ENCODE assay signal across 13 cellular contexts in the genomic region with DNA sequence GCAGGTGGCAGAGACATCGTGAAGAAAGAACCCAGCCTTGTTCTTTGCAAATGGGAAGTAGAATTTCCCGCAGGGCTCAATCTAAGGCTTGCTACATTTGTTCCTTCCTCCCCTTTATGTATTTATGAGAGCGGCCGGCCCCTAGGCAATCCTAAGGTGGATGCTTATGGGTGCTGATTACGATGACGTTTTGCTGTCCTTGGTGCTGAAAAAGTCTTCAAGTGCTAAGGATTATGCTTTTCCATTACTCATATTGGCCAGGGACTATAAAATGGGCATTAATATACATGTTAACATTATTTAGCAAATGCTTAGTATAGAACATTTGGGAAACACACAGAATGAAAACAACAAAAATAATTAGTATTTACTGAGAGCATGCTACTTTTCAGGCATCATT.
DNase-seq lines count a peak whose midpoint lies in the region; ATAC-seq and TF ChIP-seq lines count a peak whose summit lies in the region.
"Had no signal": no experiment of that assay in that cellular context is flagged by ENCODE, and none has a peak within 500 bp of the region (broad histone marks: within the 10 kb centered on the region; RNA-seq: fewer than 3 reads in every experiment).

No MANE protein-coding gene starts in this region.

- no peak for TF ChIP-seq POLR2A in IMR-90 (IDR thresholded peaks at IDR 0.05; ENCODE audit: low read depth, low read length)

- DNase-seq in AG10803 (ENCODE audit: low read depth) (peak; percentile 45), IMR-90 (peak; percentile 56), SK-N-SH (no peak), foreskin keratinocyte (peak in 1 of 2 donors; percentile 42), D341Med (ENCODE audit: low spot score) (no peak), tibial artery (no peak), GM19238 (ENCODE audit: insufficient read length, low spot score) (no peak)
- DNase-seq: activated CD8-positive, alpha-beta memory T cell treated with anti-CD3 and anti-CD28 coated beads for 24 hours; effector CD8-positive, alpha-beta T cell; natural killer cell; NCI-H2171 treated with DMSO at 0.1 percent for 48 hours had no signal

- H3K9ac ChIP-seq in IMR-90 (ENCODE audit: low read depth, low read length) (no peak overlapping the region), SK-N-SH (no peak overlapping the region)

- TF ChIP-seq CTCF in AG10803 (conservative IDR thresholded peaks at IDR 0.05; ENCODE audit: low read length) (no peak), IMR-90 (conservative IDR thresholded peaks at IDR 0.05; ENCODE audit: low read depth, low read length) (no peak), SK-N-SH (IDR thresholded peaks at IDR 0.05) (no peak), foreskin keratinocyte (conservative IDR thresholded peaks at IDR 0.05) (no peak), tibial artery (IDR thresholded peaks at IDR 0.05) (no peak)

- no peak overlapping the region for H4K5ac ChIP-seq in IMR-90 (ENCODE audit: low read depth, low read length)

- H2BK20ac ChIP-seq in IMR-90 (ENCODE audit: low read depth, low read length) = no peak overlapping the region

- TF ChIP-seq RAD21 in IMR-90 (IDR thresholded peaks at IDR 0.05; ENCODE audit: low read length) (no peak), SK-N-SH (IDR thresholded peaks at IDR 0.05; ENCODE audit: low read length) (no peak)

- no peak overlapping the region for H2AK5ac ChIP-seq in IMR-90 (ENCODE audit: low read depth, low read length)

- H3K14ac ChIP-seq in IMR-90 (replicated peaks; ENCODE audit: low read depth, low read length) = no peak overlapping the region

- H2BK15ac ChIP-seq in IMR-90 (ENCODE audit: low read depth, low read length) = no peak overlapping the region

- H2AFZ ChIP-seq in IMR-90 (replicated peaks; ENCODE audit: low read length, poor library complexity) = no peak overlapping the region
- no peak overlapping the region for H2AFZ ChIP-seq in SK-N-SH (ENCODE audit: low read depth)

- H3K27ac ChIP-seq in IMR-90 (ENCODE audit: insufficient read depth, low read length) (no peak overlapping the region), SK-N-SH (ENCODE audit: low read depth in 2 of 2, low read length in 1 of 2) (no peak overlapping the region), foreskin keratinocyte (no peak overlapping the region), tibial artery (no peak overlapping the region)
- H3K27ac ChIP-seq: C4-2B had no signal

- H3K4me1 ChIP-seq in IMR-90 (ENCODE audit: control insufficient read depth, insufficient read depth, low read length) = no peaks in the 10 kb centered on the region
- H3K4me1 ChIP-seq in SK-N-SH (ENCODE audit: control insufficient read depth in 1 of 2, insufficient read depth in 2 of 2, low read depth in 1 of 2, low read length in 1 of 2) = peaks cover 3 to 20% of the 10 kb centered on the region in 2 experiments; a peak in 2 of 4 replicates
- H3K4me1 ChIP-seq in foreskin keratinocyte = no peaks in the 10 kb centered on the region
- H3K4me1 ChIP-seq in tibial artery = no peaks in the 10 kb centered on the region

- no peak overlapping the region for H4K8ac ChIP-seq in IMR-90 (ENCODE audit: low read depth in 2 of 2, low read length in 2 of 2)

- H3K27me3 ChIP-seq in IMR-90 (ENCODE audit: control insufficient read depth, insufficient read depth, low read length) = no peaks in the 10 kb centered on the region; the same call in 1 of the 2 replicates
- H3K27me3 ChIP-seq in SK-N-SH (ENCODE audit: insufficient read depth) = no peaks in the 10 kb centered on the region
- H3K27me3 ChIP-seq in foreskin keratinocyte = no peaks in the 10 kb centered on the region
- H3K27me3 ChIP-seq in tibial artery = no peaks in the 10 kb centered on the region

- no peak overlapping the region for H3K4ac ChIP-seq in IMR-90 (ENCODE audit: low read depth, low read length)

- H3F3A ChIP-seq in SK-N-SH (replicated peaks; ENCODE audit: insufficient read depth) = no peaks in the 10 kb centered on the region

- no peak overlapping the region for H3K18ac ChIP-seq in IMR-90 (ENCODE audit: low read depth, low read length)

- H3K9me2 ChIP-seq in SK-N-SH = no peaks in the 10 kb centered on the region

- H2BK5ac ChIP-seq in IMR-90 (ENCODE audit: low read depth, low read length, poor library complexity, severe bottlenecking) = no peak overlapping the region

- no peaks in the 10 kb centered on the region for H3K79me2 ChIP-seq in SK-N-SH (ENCODE audit: insufficient read depth)

- no peak overlapping the region for H2AK9ac ChIP-seq in IMR-90 (replicated peaks; ENCODE audit: low read depth, low read length, poor library complexity)

- H3K23ac ChIP-seq in IMR-90 (ENCODE audit: low read depth, low read length) = no peak overlapping the region

- no peak overlapping the region for H2BK120ac ChIP-seq in IMR-90 (ENCODE audit: low read depth, low read length)

- H4K20me1 ChIP-seq in IMR-90 (ENCODE audit: insufficient read depth, low read length) = no peaks in the 10 kb centered on the region
- no peaks in the 10 kb centered on the region for H4K20me1 ChIP-seq in SK-N-SH (ENCODE audit: insufficient read depth)

- H3K79me1 ChIP-seq in IMR-90 (ENCODE audit: low read depth in 1 of 2, low read length in 2 of 2) = no peaks in the 10 kb centered on the region

- no peak overlapping the region for H3K4me2 ChIP-seq in IMR-90 (ENCODE audit: low read depth, low read length)
- H3K4me2 ChIP-seq in SK-N-SH = no peak overlapping the region

- no peak overlapping the region for H3K56ac ChIP-seq in IMR-90 (ENCODE audit: extremely low read depth, insufficient read depth, low read length)

- POLR2A ChIA-PET in IMR-90 (lab: Charles Lee; ENCODE audit: unreplicated experiment) (no interaction called here), SK-N-SH (lab: Yijun Ruan, JAX) (no interaction called here)

- ATAC-seq in IMR-90 (ENCODE audit: low read depth) (no peak), foreskin keratinocyte (peak; percentile 51), HG02938 (IDR thresholded peaks at IDR 0.05; ENCODE audit: unreplicated experiment) (no peak)
- ATAC-seq: natural killer cell had no signal

- dilution Hi-C loops in IMR-90 (cut with HindIII; ENCODE audit: low sequenced_read_pairs, unreplicated experiment) = no loop called here

- intact Hi-C loops in IMR-90 (cut with micrococcal nuclease) (no loop called here), tibial artery (cut with DNase I; ENCODE audit: low total_unique reads) (no loop called here)

- CTCF ChIA-PET in IMR-90 (lab: Yijun Ruan, JAX) (no interaction called here), SK-N-SH (lab: Yijun Ruan, JAX) (no interaction called here)

- no peak for TF ChIP-seq EP300 in SK-N-SH (IDR thresholded peaks at IDR 0.05; ENCODE audit: borderline replicate concordance in 1 of 2, low read depth in 1 of 2, low read length in 1 of 2)

- WGBS in IMR-90 (ENCODE audit: extremely low coverage in 2 of 2, insufficient read length in 1 of 2), 2 experiments = no CpG with 5 or more reads among the region's 6 CpGs
- 82% methylated on average over 6 of the region's 6 CpGs for WGBS in SK-N-SH (ENCODE audit: low lambda C conversion rate)

- no peaks in the 10 kb centered on the region for H3K9me3 ChIP-seq in IMR-90 (ENCODE audit: control insufficient read depth, insufficient read depth, low read length)
- H3K9me3 ChIP-seq in SK-N-SH = no peaks in the 10 kb centered on the region
- H3K9me3 ChIP-seq in tibial artery = no peaks in the 10 kb centered on the region

- no peaks in the 10 kb centered on the region for H3K36me3 ChIP-seq in IMR-90 (ENCODE audit: control insufficient read depth, insufficient read depth, low read length)
- no peaks in the 10 kb centered on the region for H3K36me3 ChIP-seq in SK-N-SH (replicated peaks in 1 of 2; ENCODE audit: control insufficient read depth in 1 of 2, insufficient read depth in 2 of 2, low read length in 1 of 2)
- no peaks in the 10 kb centered on the region for H3K36me3 ChIP-seq in tibial artery

- no peak overlapping the region for H4K91ac ChIP-seq in IMR-90 (ENCODE audit: insufficient read depth, low read depth, low read length)

- no peak overlapping the region for H3K4me3 ChIP-seq in AG10803 (ENCODE audit: low read length)
- H3K4me3 ChIP-seq in IMR-90 (ENCODE audit: insufficient read depth, low read depth, low read length) = no peak overlapping the region
- no peak overlapping the region for H3K4me3 ChIP-seq in SK-N-SH (ENCODE audit: low read depth in 2 of 2, low read length in 1 of 2)
- H3K4me3 ChIP-seq in tibial artery = no peak overlapping the region

- no peaks in the 10 kb centered on the region for H3K9me1 ChIP-seq in IMR-90 (ENCODE audit: insufficient read depth, low read length)

- in situ Hi-C loops in IMR-90 (cut with MboI; ENCODE audit: low sequenced_read_pairs) = no loop called here

- BruUV-seq in IMR-90 (replicated peaks; lab: Mats Ljungman, UMichigan) = no TSS peak

TF ChIP-seq in IMR-90, 13 proteins besides CTCF, POLR2A, EP300 and RAD21:
- TF ChIP-seq, protein P1, sequence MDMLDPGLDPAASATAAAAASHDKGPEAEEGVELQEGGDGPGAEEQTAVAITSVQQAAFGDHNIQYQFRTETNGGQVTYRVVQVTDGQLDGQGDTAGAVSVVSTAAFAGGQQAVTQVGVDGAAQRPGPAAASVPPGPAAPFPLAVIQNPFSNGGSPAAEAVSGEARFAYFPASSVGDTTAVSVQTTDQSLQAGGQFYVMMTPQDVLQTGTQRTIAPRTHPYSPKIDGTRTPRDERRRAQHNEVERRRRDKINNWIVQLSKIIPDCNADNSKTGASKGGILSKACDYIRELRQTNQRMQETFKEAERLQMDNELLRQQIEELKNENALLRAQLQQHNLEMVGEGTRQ (IDR thresholded peaks at IDR 0.05; ENCODE audit: low read depth, low read length) = no peak
- TF ChIP-seq MAFK (IDR thresholded peaks at IDR 0.05; ENCODE audit: low read depth, low read length) (no peak), NFE2L2 (IDR thresholded peaks at IDR 0.05; ENCODE audit: low read depth, low read length) (no peak), CEBPB (IDR thresholded peaks at IDR 0.05; ENCODE audit: low read depth, low read length) (no peak), FOS (IDR thresholded peaks at IDR 0.05; ENCODE audit: low read depth, low read length) (no peak)
TF ChIP-seq in IMR-90: peak in this region for 0.

TF ChIP-seq in SK-N-SH, 30 proteins besides CTCF, POLR2A, EP300 and RAD21 (continues in another document):
- TF ChIP-seq TCF12 (IDR thresholded peaks at IDR 0.05) = no peak

Comparison
In these comparisons a context has a peak if more than half of its experiments do, and no peak if none do; other contexts are left out.
1. DNase-seq: peak in AG10803 (single experiment) and IMR-90 (single experiment); none in SK-N-SH (single experiment), D341Med (single experiment), tibial artery (0 of 2) and GM19238 (single experiment).